ENCODE assay signal across 27 cellular contexts in the genomic region with DNA sequence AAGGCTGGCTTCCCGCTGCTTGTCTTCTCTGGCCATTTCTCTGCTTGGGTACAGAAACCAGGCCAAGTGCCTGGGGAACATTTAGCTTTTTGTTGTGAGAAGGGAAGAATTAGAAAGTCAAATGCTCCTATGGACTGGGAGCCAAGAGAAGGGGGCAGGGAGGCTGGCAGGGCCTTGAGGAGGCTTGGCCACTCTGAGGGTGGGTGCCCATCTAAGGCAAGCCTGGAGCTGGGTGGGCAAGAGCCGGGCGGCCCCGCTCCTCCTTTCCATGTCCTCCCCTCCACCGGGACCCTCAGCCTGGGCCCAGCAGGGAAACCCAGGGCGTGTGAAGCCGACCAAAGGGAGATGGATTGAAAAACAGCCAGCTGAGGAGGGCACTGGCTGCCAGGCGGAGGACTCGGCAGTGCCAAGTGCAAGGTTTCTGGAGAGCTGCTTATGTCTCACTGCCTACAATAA.
A peak's percentile ranks its signal among the peaks of the same experiment; 100 is the strongest.
DNase-seq lines count a peak whose midpoint lies in the region; ATAC-seq and TF ChIP-seq lines count a peak whose summit lies in the region.
"Had no signal": no experiment of that assay in that cellular context is flagged by ENCODE, and none has a peak within 500 bp of the region (broad histone marks: within the 10 kb centered on the region; RNA-seq: fewer than 3 reads in every experiment).

No MANE protein-coding gene starts in this region.

- TF ChIP-seq POLR2A in suprapubic skin (IDR thresholded peaks at IDR 0.05) (no peak), gastrocnemius medialis (IDR thresholded peaks at IDR 0.05) (no peak)

- TF ChIP-seq EP300 in suprapubic skin (IDR thresholded peaks at IDR 0.05), result no peak

- H3K4me3 ChIP-seq in suprapubic skin, result no peak overlapping the region
- no peak overlapping the region for H3K4me3 ChIP-seq in gastrocnemius medialis
- no peak overlapping the region for H3K4me3 ChIP-seq in BE2C (ENCODE audit: low read depth, low read length)
- H3K4me3 ChIP-seq: adrenal gland, cardiac muscle cell had no signal

- H3K9me3 ChIP-seq in suprapubic skin (no peaks in the 10 kb centered on the region), gastrocnemius medialis (no peaks in the 10 kb centered on the region), BE2C (no peaks in the 10 kb centered on the region)
- H3K9me3 ChIP-seq: adrenal gland had no signal

- no peaks in the 10 kb centered on the region for H3K36me3 ChIP-seq in suprapubic skin
- no peaks in the 10 kb centered on the region for H3K36me3 ChIP-seq in gastrocnemius medialis
- no peaks in the 10 kb centered on the region for H3K36me3 ChIP-seq in BE2C
- H3K36me3 ChIP-seq: adrenal gland, cardiac muscle cell had no signal

- in situ Hi-C loops in gastrocnemius medialis (cut with MboI; ENCODE audit: low sequenced_read_pairs in 4 of 4), result no loop called here

- intact Hi-C loops in gastrocnemius medialis (cut with DNase I; ENCODE audit: low total_unique reads), result no loop called here

- H3K27ac ChIP-seq in suprapubic skin, result peak overlapping the region; percentile 18
- no peak overlapping the region for H3K27ac ChIP-seq in gastrocnemius medialis
- H3K27ac ChIP-seq: adrenal gland, cardiac muscle cell had no signal

- no peak for TF ChIP-seq CTCF in suprapubic skin (IDR thresholded peaks at IDR 0.05)
- no peak for TF ChIP-seq CTCF in gastrocnemius medialis (IDR thresholded peaks at IDR 0.05 in 4 of 5, conservative IDR thresholded peaks at IDR 0.05 in 1 of 5)
- no peak for TF ChIP-seq CTCF in BE2C (IDR thresholded peaks at IDR 0.05; ENCODE audit: low read depth, low read length)

- no peak for ATAC-seq in gastrocnemius medialis
- ATAC-seq: CD8-positive, alpha-beta T cell had no signal

- H3K27me3 ChIP-seq in suprapubic skin (no peaks in the 10 kb centered on the region), gastrocnemius medialis (no peaks in the 10 kb centered on the region), BE2C (no peaks in the 10 kb centered on the region)
- H3K27me3 ChIP-seq: adrenal gland had no signal

- 52% methylated on average over 9 of the region's 9 CpGs for WGBS in suprapubic skin

- H3K4me1 ChIP-seq in suprapubic skin (peaks cover 15% of the 10 kb centered on the region), gastrocnemius medialis (no peaks in the 10 kb centered on the region), BE2C (no peaks in the 10 kb centered on the region)
- H3K4me1 ChIP-seq: adrenal gland had no signal

- DNase-seq in astrocyte of the hippocampus (ENCODE audit: low read depth, low spot score), result peak; percentile 45
- DNase-seq in globus pallidus (ENCODE audit: low spot score), result peak; percentile 57
- peak; percentile 52 for DNase-seq in midbrain (lab: John Stamatoyannopoulos, UW)
- no peak for DNase-seq in suprapubic skin (ENCODE audit: low spot score in 2 of 2)
- DNase-seq in gastrocnemius medialis, result no peak
- DNase-seq in BE2C, result no peak
- DNase-seq in occipital lobe (lab: John Stamatoyannopoulos, UW), result no peak
- DNase-seq in stimulated activated CD4-positive, alpha-beta T cell treated with anti-CD3 and anti-CD28 coated beads, Interleukin-4, amount 100 ng/mL, for 4 hours, result no peak
- DNase-seq: activated CD4-positive, alpha-beta T cell treated with anti-CD3 and anti-CD28 coated beads, Interleukin-2, amount 50 U/mL, for 48 hours; activated CD4-positive, CD25-positive, alpha-beta regulatory T cell; activated naive CD4-positive, alpha-beta T cell; activated T-cell treated with anti-CD3 and anti-CD28 coated beads for 4 hours; adrenal gland; CD8-positive, alpha-beta T cell; GF-D8; KG1; kidney; mesendoderm; MV-4-11; naive B cell; NCI-H187; OCI-M1; SHP77; small intestine; stimulated activated CD4-positive, alpha-beta T cell treated with anti-CD3 and anti-CD28 coated beads, Interleukin-2, amount 100 ng/mL, for 24 hours; stimulated activated naive CD4-positive, alpha-beta T cell had no signal

Comparison
In these comparisons a context has a peak if more than half of its experiments do, and no peak if none do; other contexts are left out.
1. DNase-seq: peak in astrocyte of the hippocampus (single experiment), globus pallidus (single experiment) and midbrain (single experiment); none in suprapubic skin (0 of 2), gastrocnemius medialis (0 of 2), BE2C (single experiment), occipital lobe (single experiment) and stimulated activated CD4-positive, alpha-beta T cell treated with anti-CD3 and anti-CD28 coated beads, Interleukin-4, amount 100 ng/mL, for 4 hours (0 of 2).